In genomic region chr9:16178294-16178693, GRCh38 we compare ENCODE assay signal across 23 cellular contexts.
DNase-seq lines count a peak whose midpoint lies in the region; ATAC-seq, FAIRE-seq and TF ChIP-seq lines count a peak whose summit lies in the region.
"Had no signal": no experiment of that assay in that cellular context is flagged by ENCODE, and none has a peak within 500 bp of the region (broad histone marks: within the 10 kb centered on the region; RNA-seq: fewer than 3 reads in every experiment).

No MANE protein-coding gene starts in this region.

- H3K79me2 ChIP-seq in HepG2 (ENCODE audit: insufficient read depth, low read length): no peaks in the 10 kb centered on the region
- H3K79me2 ChIP-seq in GM23248 (ENCODE audit: insufficient read depth): no peaks in the 10 kb centered on the region

- 0 out of 5 replicates have a peak, but pooled peaks cover 0 to 1% of the 10 kb centered on the region in 2 experiments for H3K27me3 ChIP-seq in HepG2 (ENCODE audit: control insufficient read depth in 1 of 2, insufficient read depth in 2 of 2, low read length in 2 of 2)
- no peaks in the 10 kb centered on the region for H3K27me3 ChIP-seq in right lobe of liver
- H3K27me3 ChIP-seq in GM23248 (replicated peaks; ENCODE audit: insufficient read depth): no peaks in the 10 kb centered on the region
- H3K27me3 ChIP-seq: BLaER1 treated with 17β-estradiol and CSF1 and Interleukin-3, amounts not matched to agents 10 nM and 100 nM had no signal

- BruUV-seq in HepG2 (replicated peaks; lab: Mats Ljungman, UMichigan): no TSS peak

- TF ChIP-seq EP300 in HepG2 (IDR thresholded peaks at IDR 0.05; ENCODE audit: low read depth in 2 of 2, low read length in 2 of 2) (no peak), HepG2 (CRISPR knock-in tag; IDR thresholded peaks at IDR 0.05; ENCODE audit: borderline replicate concordance) (no peak)

- no peaks in the 10 kb centered on the region for H3F3A ChIP-seq in GM23248 (ENCODE audit: insufficient read depth)

- no peak overlapping the region for H3K4me2 ChIP-seq in HepG2 (ENCODE audit: low read depth, low read length)
- no peak overlapping the region for H3K4me2 ChIP-seq in GM23248 (ENCODE audit: unreplicated experiment)
- H3K4me2 ChIP-seq: BLaER1 treated with 17β-estradiol and CSF1 and Interleukin-3, amounts not matched to agents 10 nM and 100 nM had no signal

- no peak for TF ChIP-seq POLR2A in HepG2 (IDR thresholded peaks at IDR 0.05; ENCODE audit: insufficient read depth in 1 of 2, low read depth in 2 of 2, low read length in 2 of 2)
- no peak for TF ChIP-seq POLR2A in right lobe of liver (IDR thresholded peaks at IDR 0.05)
- TF ChIP-seq POLR2A in H54 (IDR thresholded peaks at IDR 0.05; ENCODE audit: low read depth, low read length): no peak

- DNase-seq in HepG2 (ENCODE audit: low spot score) (no peak), right lobe of liver (no peak), H54 (ENCODE audit: insufficient read length, low spot score) (no peak), SK-N-DZ (ENCODE audit: low spot score) (peak; percentile 52), amniotic epithelial cell (ENCODE audit: low read depth) (peak; percentile 14), GM23248 (no peak)
- DNase-seq: 8988T; AML-193; Caco-2; Calu3; CD4-positive, alpha-beta T cell; CD8-positive, alpha-beta T cell; DMS79 treated with DMSO at 0.1 percent for 48 hours; GF-D8 had no signal

- H2AFZ ChIP-seq in HepG2 (ENCODE audit: low read length): no peak overlapping the region
- no peak overlapping the region for H2AFZ ChIP-seq in GM23248

- CTCF ChIA-PET in HepG2 (lab: Yijun Ruan, JAX; ENCODE audit: low intra/inter-chr PET ratio, low total read pairs): no interaction called here

- intact Hi-C loops in HepG2 (cut with micrococcal nuclease; ENCODE audit: unreplicated experiment) (no loop called here), right lobe of liver (cut with DNase I) (no loop called here)

- no peaks in the 10 kb centered on the region for H3K9me3 ChIP-seq in HepG2 (ENCODE audit: low read length)
- H3K9me3 ChIP-seq in right lobe of liver: no peaks in the 10 kb centered on the region
- no peaks in the 10 kb centered on the region for H3K9me3 ChIP-seq in GM23248 (ENCODE audit: low read depth)
- H3K9me3 ChIP-seq: Caco-2 had no signal

- H4K20me1 ChIP-seq in HepG2 (ENCODE audit: insufficient read depth, low read length): no peaks in the 10 kb centered on the region
- no peaks in the 10 kb centered on the region for H4K20me1 ChIP-seq in GM23248 (ENCODE audit: insufficient read depth)
- H4K20me1 ChIP-seq: BLaER1 treated with 17β-estradiol and CSF1 and Interleukin-3, amounts not matched to agents 10 nM and 100 nM had no signal

- H3K36me3 ChIP-seq in HepG2 (replicated peaks in 1 of 2; ENCODE audit: control insufficient read depth in 1 of 2, insufficient read depth in 2 of 2, low read length in 2 of 2): no peaks in the 10 kb centered on the region
- H3K36me3 ChIP-seq in right lobe of liver: no peaks in the 10 kb centered on the region
- H3K36me3 ChIP-seq in GM23248 (ENCODE audit: low read depth): no peaks in the 10 kb centered on the region
- H3K36me3 ChIP-seq: BLaER1 treated with 17β-estradiol and CSF1 and Interleukin-3, amounts not matched to agents 10 nM and 100 nM had no signal

- POLR2A ChIA-PET in HepG2 (lab: Yijun Ruan, JAX): no interaction called here

- TF ChIP-seq RAD21 in HepG2 (CRISPR knock-in tag; IDR thresholded peaks at IDR 0.05): no peak

- H3K9ac ChIP-seq in HepG2 (ENCODE audit: insufficient read depth, low read depth, low read length) (no peak overlapping the region), GM23248 (no peak overlapping the region)
- H3K9ac ChIP-seq: BLaER1 treated with 17β-estradiol and CSF1 and Interleukin-3, amounts not matched to agents 10 nM and 100 nM had no signal

- H3K4me3 ChIP-seq in HepG2 (replicated peaks in 1 of 3; ENCODE audit: insufficient read depth in 1 of 3, low read depth in 2 of 3, low read length in 3 of 3) (no peak overlapping the region), right lobe of liver (no peak overlapping the region), GM23248 (no peak overlapping the region)
- H3K4me3 ChIP-seq: BLaER1 treated with 17β-estradiol and CSF1 and Interleukin-3, amounts not matched to agents 10 nM and 100 nM had no signal

- TF ChIP-seq CTCF in HepG2 (CRISPR knock-in tag; IDR thresholded peaks at IDR 0.05) (no peak), right lobe of liver (IDR thresholded peaks at IDR 0.05) (no peak)

- in situ Hi-C loops in HepG2 (cut with HindIII; ENCODE audit: extremely low pct_ligation_motif_present, low pct_unique_long_range_greater_than_20kb): no loop called here
- in situ Hi-C loops in GM23248 (cut with MboI): no loop called here

- ATAC-seq in HepG2: no peak
- ATAC-seq in right lobe of liver: no peak
- no peak for ATAC-seq in GM21528 (IDR thresholded peaks at IDR 0.05; ENCODE audit: low FRiP score, unreplicated experiment)
- no peak for ATAC-seq in GM21447 (IDR thresholded peaks at IDR 0.05; ENCODE audit: unreplicated experiment)
- ATAC-seq: CD8-positive, alpha-beta T cell had no signal

- no peaks in the 10 kb centered on the region for H3K9me2 ChIP-seq in GM23248 (ENCODE audit: insufficient read depth)

- H3K4me1 ChIP-seq in HepG2 (ENCODE audit: insufficient read depth, low read length) (no peaks in the 10 kb centered on the region), right lobe of liver (no peaks in the 10 kb centered on the region), GM23248 (ENCODE audit: insufficient read depth) (peaks cover 16% of the 10 kb centered on the region)
- H3K4me1 ChIP-seq: BLaER1 treated with 17β-estradiol and CSF1 and Interleukin-3, amounts not matched to agents 10 nM and 100 nM; Caco-2 had no signal

- FAIRE-seq in HepG2 (lab: Jason Lieb, UNC): no peak
- peak; percentile 23 for FAIRE-seq in H54 (lab: Jason Lieb, UNC)
- FAIRE-seq: A204.1, D721Med, G401.6, GM12891, GM19239 had no signal

- H3K27ac ChIP-seq in HepG2 (ENCODE audit: extremely low read length, insufficient read depth, low read length) (no peak overlapping the region), right lobe of liver (no peak overlapping the region), GM23248 (no peak overlapping the region)
- H3K27ac ChIP-seq: BLaER1 treated with 17β-estradiol and CSF1 and Interleukin-3, amounts not matched to agents 10 nM and 100 nM; C4-2B had no signal

TF ChIP-seq in HepG2, 621 proteins besides CTCF, POLR2A, EP300 and RAD21:
- TF ChIP-seq ZNF543 (CRISPR knock-in tag; IDR thresholded peaks at IDR 0.05) (no peak), ZNF564 (CRISPR knock-in tag; IDR thresholded peaks at IDR 0.05) (no peak), USF2 (IDR thresholded peaks at IDR 0.05; ENCODE audit: low read depth, low read length) (no peak), USF2 (CRISPR knock-in tag; IDR thresholded peaks at IDR 0.05; ENCODE audit: borderline replicate concordance) (no peak), ZNF878 (CRISPR knock-in tag; IDR thresholded peaks at IDR 0.05) (no peak), MAFK (conservative IDR thresholded peaks at IDR 0.05 in 1 of 2, IDR thresholded peaks at IDR 0.05 in 1 of 2; ENCODE audit: low read length in 2 of 2) (peak; percentile 29 to 57; a peak in 2 of 4 replicates), SNAI1 (CRISPR knock-in tag; IDR thresholded peaks at IDR 0.05; ENCODE audit: borderline replicate concordance) (no peak), ZNF891 (CRISPR knock-in tag; IDR thresholded peaks at IDR 0.05) (no peak)
TF ChIP-seq in HepG2: peak in this region for 1.

Comparison
In these comparisons a context has a peak if more than half of its experiments do, and no peak if none do; other contexts are left out.
1. DNase-seq: peak in SK-N-DZ (single experiment) and amniotic epithelial cell (single experiment); none in HepG2 (single experiment), right lobe of liver (0 of 3), H54 (single experiment) and GM23248 (single experiment).